33 cellular contexts compared by ENCODE assay signal in genomic region chr11:87141322-87141721, GRCh38.
"Had no signal": no experiment of that assay in that cellular context is flagged by ENCODE, and none has a peak within 500 bp of the region (broad histone marks: within the 10 kb centered on the region; RNA-seq: fewer than 3 reads in every experiment).

No MANE protein-coding gene starts in this region.

- DNase-seq: Kasumi-1, MG63, MM.1S, MV-4-11, NCI-H1048, NCI-H1092, NCI-H1092 treated with DMSO at 0.1 percent for 48 hours, NCI-H1105, NCI-H1105 treated with DMSO at 0.1 percent for 48 hours, NCI-H1417, NCI-H1417 treated with DMSO at 0.1 percent for 48 hours, NCI-H1436, NCI-H1436 treated with DMSO at 0.1 percent for 48 hours, NCI-H146, NCI-H1694, NCI-H1694 treated with DMSO at 0.1 percent for 48 hours, NCI-H187, NCI-H187 treated with DMSO at 0.1 percent for 48 hours, NCI-H1930, NCI-H2029, NCI-H2029 treated with DMSO at 0.1 percent for 48 hours, NCI-H2081, NCI-H2081 treated with DMSO at 0.1 percent for 48 hours, NCI-H2107, NCI-H2171, NCI-H2171 treated with DMSO at 0.1 percent for 48 hours, NCI-H2227 treated with DMSO at 0.1 percent for 48 hours, NCI-H226, NCI-H345, NCI-H446, NCI-H446 treated with DMSO at 0.1 percent for 48 hours, NCI-H510A had no signal

- H3K4me2 ChIP-seq: KMS-11 had no signal

- H3K36me3 ChIP-seq: MG63 had no signal

- H3K27me3 ChIP-seq: MG63 had no signal

- H3K9me3 ChIP-seq: MG63 had no signal

- H3K4me3 ChIP-seq: MG63 had no signal

- H3K9ac ChIP-seq: KMS-11 had no signal

- H3K27ac ChIP-seq: KMS-11 had no signal
